Comparison of ENCODE assay signal across 1 cellular context in the genomic region with DNA sequence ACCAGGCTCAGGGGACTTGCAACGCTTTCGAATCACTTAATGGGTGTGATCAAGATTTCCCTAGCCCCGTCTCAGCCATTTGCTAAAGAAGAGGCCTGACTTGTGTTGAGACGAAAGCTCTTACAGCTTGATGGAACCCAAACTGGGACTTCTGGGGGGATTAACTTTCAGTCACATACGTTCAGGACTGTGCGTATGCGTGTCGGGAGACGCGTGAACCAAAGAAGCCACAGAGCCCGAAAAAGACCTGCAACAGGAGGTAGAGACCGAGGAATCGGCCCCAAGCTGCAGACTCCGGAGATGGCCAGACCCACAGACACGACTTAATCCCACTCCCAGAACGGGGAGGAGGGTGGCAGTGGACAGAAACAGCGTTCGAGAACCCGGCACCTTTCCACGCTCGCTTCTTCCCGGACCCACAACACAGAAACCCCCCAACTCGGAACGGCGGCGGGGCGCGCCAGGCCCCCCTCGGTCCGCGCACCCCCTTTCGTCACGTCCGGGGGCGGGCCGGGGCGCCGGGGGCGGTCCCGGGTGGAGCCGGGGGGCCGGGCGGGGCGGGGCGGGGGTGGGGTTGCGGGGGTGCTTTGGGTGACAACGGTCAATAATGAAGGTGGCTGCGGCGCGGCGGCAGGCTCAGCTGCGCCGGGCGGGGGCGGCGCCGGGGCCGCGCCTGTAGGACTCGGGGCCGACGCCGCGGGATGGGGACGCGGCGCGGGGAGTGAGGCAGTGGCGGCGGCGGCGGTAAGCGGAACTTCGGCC.
A peak's percentile ranks its signal among the peaks of the same experiment; 100 is the strongest.
TF ChIP-seq lines count a peak whose summit lies in the region.

A gene (plus strand): TSS at position 604 of the 762 bp plus-strand sequence. CDS start 256 bp downstream, outside the sequence.

TF ChIP-seq in K562, 482 proteins besides CTCF, POLR2A, EP300 and RAD21 (continued from another document and continues in another):
- TF ChIP-seq, protein P1, sequence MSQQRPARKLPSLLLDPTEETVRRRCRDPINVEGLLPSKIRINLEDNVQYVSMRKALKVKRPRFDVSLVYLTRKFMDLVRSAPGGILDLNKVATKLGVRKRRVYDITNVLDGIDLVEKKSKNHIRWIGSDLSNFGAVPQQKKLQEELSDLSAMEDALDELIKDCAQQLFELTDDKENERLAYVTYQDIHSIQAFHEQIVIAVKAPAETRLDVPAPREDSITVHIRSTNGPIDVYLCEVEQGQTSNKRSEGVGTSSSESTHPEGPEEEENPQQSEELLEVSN (IDR thresholded peaks at IDR 0.05; ENCODE audit: borderline replicate concordance in 1 of 2, extremely low read depth in 1 of 2, insufficient read depth in 1 of 2, insufficient read length in 1 of 2, low read depth in 1 of 2, low read length in 1 of 2, poor library complexity in 1 of 2, severe bottlenecking in 1 of 2): no peak
- TF ChIP-seq HDGF (IDR thresholded peaks at IDR 0.05): 0 out of 2 replicates have a peak, but pooled peaks have one; percentile 54
- TF ChIP-seq, protein P2, sequence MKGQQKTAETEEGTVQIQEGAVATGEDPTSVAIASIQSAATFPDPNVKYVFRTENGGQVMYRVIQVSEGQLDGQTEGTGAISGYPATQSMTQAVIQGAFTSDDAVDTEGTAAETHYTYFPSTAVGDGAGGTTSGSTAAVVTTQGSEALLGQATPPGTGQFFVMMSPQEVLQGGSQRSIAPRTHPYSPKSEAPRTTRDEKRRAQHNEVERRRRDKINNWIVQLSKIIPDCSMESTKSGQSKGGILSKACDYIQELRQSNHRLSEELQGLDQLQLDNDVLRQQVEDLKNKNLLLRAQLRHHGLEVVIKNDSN (CRISPR knock-in tag; IDR thresholded peaks at IDR 0.05): no peak
- no peak for TF ChIP-seq ZNF23 (CRISPR knock-in tag; IDR thresholded peaks at IDR 0.05)
- TF ChIP-seq, protein P3, sequence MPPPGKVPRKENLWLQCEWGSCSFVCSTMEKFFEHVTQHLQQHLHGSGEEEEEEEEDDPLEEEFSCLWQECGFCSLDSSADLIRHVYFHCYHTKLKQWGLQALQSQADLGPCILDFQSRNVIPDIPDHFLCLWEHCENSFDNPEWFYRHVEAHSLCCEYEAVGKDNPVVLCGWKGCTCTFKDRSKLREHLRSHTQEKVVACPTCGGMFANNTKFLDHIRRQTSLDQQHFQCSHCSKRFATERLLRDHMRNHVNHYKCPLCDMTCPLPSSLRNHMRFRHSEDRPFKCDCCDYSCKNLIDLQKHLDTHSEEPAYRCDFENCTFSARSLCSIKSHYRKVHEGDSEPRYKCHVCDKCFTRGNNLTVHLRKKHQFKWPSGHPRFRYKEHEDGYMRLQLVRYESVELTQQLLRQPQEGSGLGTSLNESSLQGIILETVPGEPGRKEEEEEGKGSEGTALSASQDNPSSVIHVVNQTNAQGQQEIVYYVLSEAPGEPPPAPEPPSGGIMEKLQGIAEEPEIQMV (tag; conservative IDR thresholded peaks at IDR 0.05; ENCODE audit: low read depth): peak; percentile 57; the same call in 1 of the 2 replicates
- TF ChIP-seq XRCC4 (IDR thresholded peaks at IDR 0.05; ENCODE audit: extremely low read depth, insufficient read depth, insufficient read length): no peak
- TF ChIP-seq CCNT2 (IDR thresholded peaks at IDR 0.05; ENCODE audit: borderline replicate concordance, extremely low read depth, insufficient read length, low read depth, low read length): peak; percentile 93
- no peak for TF ChIP-seq ZBED1 (IDR thresholded peaks at IDR 0.05)
- peak; percentile 73 for TF ChIP-seq POLR2H (tag; IDR thresholded peaks at IDR 0.05; ENCODE audit: low read depth)
- TF ChIP-seq CREB1 (IDR thresholded peaks at IDR 0.05): peak; percentile 88
- peak; percentile 82 for TF ChIP-seq CREB1 (CRISPR knock-in tag; IDR thresholded peaks at IDR 0.05)
- no peak; the same call in 1 of the 2 replicates for TF ChIP-seq NFIC (IDR thresholded peaks at IDR 0.05)
- peak in 1 of 2 experiments; percentile 79; a peak in 1 of 4 replicates for TF ChIP-seq SIN3A (IDR thresholded peaks at IDR 0.05; ENCODE audit: borderline replicate concordance in 2 of 2, control insufficient read depth in 1 of 2, low read depth in 2 of 2, low read length in 2 of 2)
- TF ChIP-seq PPARD (CRISPR knock-in tag; IDR thresholded peaks at IDR 0.05): no peak
- TF ChIP-seq, protein P4, sequence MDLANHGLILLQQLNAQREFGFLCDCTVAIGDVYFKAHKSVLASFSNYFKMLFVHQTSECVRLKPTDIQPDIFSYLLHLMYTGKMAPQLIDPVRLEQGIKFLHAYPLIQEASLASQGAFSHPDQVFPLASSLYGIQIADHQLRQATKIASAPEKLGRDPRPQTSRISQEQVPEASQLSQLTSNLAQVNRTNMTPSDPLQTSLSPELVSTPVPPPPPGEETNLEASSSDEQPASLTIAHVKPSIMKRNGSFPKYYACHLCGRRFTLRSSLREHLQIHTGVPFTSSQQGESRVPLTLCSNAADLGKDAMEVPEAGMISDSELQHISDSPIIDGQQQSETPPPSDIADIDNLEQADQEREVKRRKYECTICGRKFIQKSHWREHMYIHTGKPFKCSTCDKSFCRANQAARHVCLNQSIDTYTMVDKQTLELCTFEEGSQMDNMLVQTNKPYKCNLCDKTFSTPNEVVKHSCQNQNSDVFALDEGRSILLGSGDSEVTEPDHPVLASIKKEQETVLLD (IDR thresholded peaks at IDR 0.05): 0 out of 2 replicates have a peak, but pooled peaks have one; percentile 50
- no peak for TF ChIP-seq HMG20B (CRISPR knock-in tag; IDR thresholded peaks at IDR 0.05)
- TF ChIP-seq, protein P5, sequence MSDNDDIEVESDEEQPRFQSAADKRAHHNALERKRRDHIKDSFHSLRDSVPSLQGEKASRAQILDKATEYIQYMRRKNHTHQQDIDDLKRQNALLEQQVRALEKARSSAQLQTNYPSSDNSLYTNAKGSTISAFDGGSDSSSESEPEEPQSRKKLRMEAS (CRISPR knock-in tag; IDR thresholded peaks at IDR 0.05): 0 out of 2 replicates have a peak, but pooled peaks have one; percentile 7
- TF ChIP-seq ZBTB17 (CRISPR knock-in tag; IDR thresholded peaks at IDR 0.05): 0 out of 2 replicates have a peak, but pooled peaks have one; percentile 38
- no peak for TF ChIP-seq ZNF77 (CRISPR knock-in tag; IDR thresholded peaks at IDR 0.05)
- TF ChIP-seq GABPA (tag; conservative IDR thresholded peaks at IDR 0.05; ENCODE audit: low read depth): peak; percentile 94
- TF ChIP-seq, protein P6, sequence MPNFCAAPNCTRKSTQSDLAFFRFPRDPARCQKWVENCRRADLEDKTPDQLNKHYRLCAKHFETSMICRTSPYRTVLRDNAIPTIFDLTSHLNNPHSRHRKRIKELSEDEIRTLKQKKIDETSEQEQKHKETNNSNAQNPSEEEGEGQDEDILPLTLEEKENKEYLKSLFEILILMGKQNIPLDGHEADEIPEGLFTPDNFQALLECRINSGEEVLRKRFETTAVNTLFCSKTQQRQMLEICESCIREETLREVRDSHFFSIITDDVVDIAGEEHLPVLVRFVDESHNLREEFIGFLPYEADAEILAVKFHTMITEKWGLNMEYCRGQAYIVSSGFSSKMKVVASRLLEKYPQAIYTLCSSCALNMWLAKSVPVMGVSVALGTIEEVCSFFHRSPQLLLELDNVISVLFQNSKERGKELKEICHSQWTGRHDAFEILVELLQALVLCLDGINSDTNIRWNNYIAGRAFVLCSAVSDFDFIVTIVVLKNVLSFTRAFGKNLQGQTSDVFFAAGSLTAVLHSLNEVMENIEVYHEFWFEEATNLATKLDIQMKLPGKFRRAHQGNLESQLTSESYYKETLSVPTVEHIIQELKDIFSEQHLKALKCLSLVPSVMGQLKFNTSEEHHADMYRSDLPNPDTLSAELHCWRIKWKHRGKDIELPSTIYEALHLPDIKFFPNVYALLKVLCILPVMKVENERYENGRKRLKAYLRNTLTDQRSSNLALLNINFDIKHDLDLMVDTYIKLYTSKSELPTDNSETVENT (CRISPR knock-in tag; IDR thresholded peaks at IDR 0.05): peak; percentile 70
- peak; percentile 85; the same call in 1 of the 2 replicates for TF ChIP-seq RBFOX2 (IDR thresholded peaks at IDR 0.05; ENCODE audit: low read depth, low read length)
- TF ChIP-seq, protein P7, sequence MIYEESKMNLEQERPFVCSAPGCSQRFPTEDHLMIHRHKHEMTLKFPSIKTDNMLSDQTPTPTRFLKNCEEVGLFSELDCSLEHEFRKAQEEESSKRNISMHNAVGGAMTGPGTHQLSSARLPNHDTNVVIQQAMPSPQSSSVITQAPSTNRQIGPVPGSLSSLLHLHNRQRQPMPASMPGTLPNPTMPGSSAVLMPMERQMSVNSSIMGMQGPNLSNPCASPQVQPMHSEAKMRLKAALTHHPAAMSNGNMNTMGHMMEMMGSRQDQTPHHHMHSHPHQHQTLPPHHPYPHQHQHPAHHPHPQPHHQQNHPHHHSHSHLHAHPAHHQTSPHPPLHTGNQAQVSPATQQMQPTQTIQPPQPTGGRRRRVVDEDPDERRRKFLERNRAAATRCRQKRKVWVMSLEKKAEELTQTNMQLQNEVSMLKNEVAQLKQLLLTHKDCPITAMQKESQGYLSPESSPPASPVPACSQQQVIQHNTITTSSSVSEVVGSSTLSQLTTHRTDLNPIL (CRISPR knock-in tag; IDR thresholded peaks at IDR 0.05): no peak
- TF ChIP-seq TBP (optimal IDR thresholded peaks at IDR 0.05; ENCODE audit: low read depth, low read length): peak; percentile 77
- TF ChIP-seq ERF (CRISPR knock-in tag; IDR thresholded peaks at IDR 0.05): peak; percentile 58; the same call in 1 of the 2 replicates
- peak; percentile 47; the same call in 1 of the 2 replicates for TF ChIP-seq GATAD2A (IDR thresholded peaks at IDR 0.05)
- no peak for TF ChIP-seq ZNF764 (CRISPR knock-in tag; IDR thresholded peaks at IDR 0.05; ENCODE audit: low read depth)
- TF ChIP-seq ZNF830 (CRISPR knock-in tag; IDR thresholded peaks at IDR 0.05): 0 out of 2 replicates have a peak, but pooled peaks have one; percentile 40
- TF ChIP-seq HNRNPK (IDR thresholded peaks at IDR 0.05; ENCODE audit: low read depth, low read length, poor library complexity, severe bottlenecking): no peak
- TF ChIP-seq, protein P8, sequence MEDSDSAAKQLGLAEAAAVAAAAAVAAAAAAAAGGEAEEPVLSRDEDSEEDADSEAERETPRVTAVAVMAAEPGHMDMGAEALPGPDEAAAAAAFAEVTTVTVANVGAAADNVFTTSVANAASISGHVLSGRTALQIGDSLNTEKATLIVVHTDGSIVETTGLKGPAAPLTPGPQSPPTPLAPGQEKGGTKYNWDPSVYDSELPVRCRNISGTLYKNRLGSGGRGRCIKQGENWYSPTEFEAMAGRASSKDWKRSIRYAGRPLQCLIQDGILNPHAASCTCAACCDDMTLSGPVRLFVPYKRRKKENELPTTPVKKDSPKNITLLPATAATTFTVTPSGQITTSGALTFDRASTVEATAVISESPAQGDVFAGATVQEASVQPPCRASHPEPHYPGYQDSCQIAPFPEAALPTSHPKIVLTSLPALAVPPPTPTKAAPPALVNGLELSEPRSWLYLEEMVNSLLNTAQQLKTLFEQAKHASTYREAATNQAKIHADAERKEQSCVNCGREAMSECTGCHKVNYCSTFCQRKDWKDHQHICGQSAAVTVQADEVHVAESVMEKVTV (CRISPR knock-in tag; IDR thresholded peaks at IDR 0.05): 0 out of 2 replicates have a peak, but pooled peaks have one; percentile 22
- no peak for TF ChIP-seq YBX1 (IDR thresholded peaks at IDR 0.05)
- TF ChIP-seq, protein P9, sequence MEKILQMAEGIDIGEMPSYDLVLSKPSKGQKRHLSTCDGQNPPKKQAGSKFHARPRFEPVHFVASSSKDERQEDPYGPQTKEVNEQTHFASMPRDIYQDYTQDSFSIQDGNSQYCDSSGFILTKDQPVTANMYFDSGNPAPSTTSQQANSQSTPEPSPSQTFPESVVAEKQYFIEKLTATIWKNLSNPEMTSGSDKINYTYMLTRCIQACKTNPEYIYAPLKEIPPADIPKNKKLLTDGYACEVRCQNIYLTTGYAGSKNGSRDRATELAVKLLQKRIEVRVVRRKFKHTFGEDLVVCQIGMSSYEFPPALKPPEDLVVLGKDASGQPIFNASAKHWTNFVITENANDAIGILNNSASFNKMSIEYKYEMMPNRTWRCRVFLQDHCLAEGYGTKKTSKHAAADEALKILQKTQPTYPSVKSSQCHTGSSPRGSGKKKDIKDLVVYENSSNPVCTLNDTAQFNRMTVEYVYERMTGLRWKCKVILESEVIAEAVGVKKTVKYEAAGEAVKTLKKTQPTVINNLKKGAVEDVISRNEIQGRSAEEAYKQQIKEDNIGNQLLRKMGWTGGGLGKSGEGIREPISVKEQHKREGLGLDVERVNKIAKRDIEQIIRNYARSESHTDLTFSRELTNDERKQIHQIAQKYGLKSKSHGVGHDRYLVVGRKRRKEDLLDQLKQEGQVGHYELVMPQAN (IDR thresholded peaks at IDR 0.05; ENCODE audit: borderline replicate concordance): peak; percentile 31; the same call in 1 of the 2 replicates
- TF ChIP-seq TSC22D4 (tag; IDR thresholded peaks at IDR 0.05): no peak
- TF ChIP-seq, protein P10, sequence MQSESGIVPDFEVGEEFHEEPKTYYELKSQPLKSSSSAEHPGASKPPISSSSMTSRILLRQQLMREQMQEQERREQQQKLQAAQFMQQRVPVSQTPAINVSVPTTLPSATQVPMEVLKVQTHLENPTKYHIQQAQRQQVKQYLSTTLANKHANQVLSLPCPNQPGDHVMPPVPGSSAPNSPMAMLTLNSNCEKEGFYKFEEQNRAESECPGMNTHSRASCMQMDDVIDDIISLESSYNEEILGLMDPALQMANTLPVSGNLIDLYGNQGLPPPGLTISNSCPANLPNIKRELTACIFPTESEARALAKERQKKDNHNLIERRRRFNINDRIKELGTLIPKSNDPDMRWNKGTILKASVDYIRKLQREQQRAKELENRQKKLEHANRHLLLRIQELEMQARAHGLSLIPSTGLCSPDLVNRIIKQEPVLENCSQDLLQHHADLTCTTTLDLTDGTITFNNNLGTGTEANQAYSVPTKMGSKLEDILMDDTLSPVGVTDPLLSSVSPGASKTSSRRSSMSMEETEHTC (IDR thresholded peaks at IDR 0.05): no peak
- TF ChIP-seq, protein P11, sequence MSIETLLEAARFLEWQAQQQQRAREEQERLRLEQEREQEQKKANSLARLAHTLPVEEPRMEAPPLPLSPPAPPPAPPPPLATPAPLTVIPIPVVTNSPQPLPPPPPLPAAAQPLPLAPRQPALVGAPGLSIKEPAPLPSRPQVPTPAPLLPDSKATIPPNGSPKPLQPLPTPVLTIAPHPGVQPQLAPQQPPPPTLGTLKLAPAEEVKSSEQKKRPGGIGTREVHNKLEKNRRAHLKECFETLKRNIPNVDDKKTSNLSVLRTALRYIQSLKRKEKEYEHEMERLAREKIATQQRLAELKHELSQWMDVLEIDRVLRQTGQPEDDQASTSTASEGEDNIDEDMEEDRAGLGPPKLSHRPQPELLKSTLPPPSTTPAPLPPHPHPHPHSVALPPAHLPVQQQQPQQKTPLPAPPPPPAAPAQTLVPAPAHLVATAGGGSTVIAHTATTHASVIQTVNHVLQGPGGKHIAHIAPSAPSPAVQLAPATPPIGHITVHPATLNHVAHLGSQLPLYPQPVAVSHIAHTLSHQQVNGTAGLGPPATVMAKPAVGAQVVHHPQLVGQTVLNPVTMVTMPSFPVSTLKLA (conservative IDR thresholded peaks at IDR 0.05): 0 out of 4 replicates have a peak, but pooled peaks have one; percentile 34 to 48
- TF ChIP-seq SMARCC2 (IDR thresholded peaks at IDR 0.05; ENCODE audit: low read depth): no peak
- peak; percentile 51; the same call in 1 of the 2 replicates for TF ChIP-seq GATAD2B (IDR thresholded peaks at IDR 0.05; ENCODE audit: borderline replicate concordance)
- TF ChIP-seq KAT2B (IDR thresholded peaks at IDR 0.05; ENCODE audit: low read depth, low read length): no peak
- peak; percentile 29 for TF ChIP-seq BRD9 (IDR thresholded peaks at IDR 0.05; ENCODE audit: low read depth, partially characterized antibody)
- TF ChIP-seq KLF10 (CRISPR knock-in tag; IDR thresholded peaks at IDR 0.05): no peak
- TF ChIP-seq RBM22 (IDR thresholded peaks at IDR 0.05; ENCODE audit: low read depth, low read length, poor library complexity, severe bottlenecking): no peak
- no peak for TF ChIP-seq TCFL5 (CRISPR knock-in tag; conservative IDR thresholded peaks at IDR 0.05)
- TF ChIP-seq FOXK2 (conservative IDR thresholded peaks at IDR 0.05 in 1 of 2, IDR thresholded peaks at IDR 0.05 in 1 of 2; ENCODE audit: low read depth in 2 of 2): 0 out of 4 replicates have a peak, but pooled peaks of 1 of the 2 experiments have one; percentile 17
- TF ChIP-seq PHF8 (IDR thresholded peaks at IDR 0.05; ENCODE audit: borderline replicate concordance, low read length): peak; percentile 83; the same call in 1 of the 2 replicates
